Comparison of ENCODE assay signal across 33 cellular contexts in genomic region chr11:19853901-19854300, GRCh38.
DNase-seq lines count a peak whose midpoint lies in the region; TF ChIP-seq lines count a peak whose summit lies in the region.
"Had no signal": no experiment of that assay in that cellular context is flagged by ENCODE, and none has a peak within 500 bp of the region (broad histone marks: within the 10 kb centered on the region; RNA-seq: fewer than 3 reads in every experiment).

No MANE protein-coding gene starts in this region.

- DNase-seq in AG10803 (ENCODE audit: low read depth) (peak; percentile 71), M059J (ENCODE audit: low read depth) (peak; percentile 12), astrocyte of the hippocampus (ENCODE audit: low read depth, low spot score) (peak; percentile 29), nephron progenitor cell (no peak), mesenteric fat pad (ENCODE audit: low spot score) (no peak), EL (no peak), ACHN (no peak)
- no peak for DNase-seq in effector CD8-positive, alpha-beta T cell (lab: John Stamatoyannopoulos, UW)
- DNase-seq: activated CD4-positive, alpha-beta T cell treated with anti-CD3 and anti-CD28 coated beads, Interleukin-2, amount 10 ng/mL, durations not matched to agents 7 days and 5 days; activated effector memory CD4-positive, alpha-beta T cell treated with anti-CD3 and anti-CD28 coated beads, Interleukin-2, amount 50 U/mL, for 16 hours; activated T-cell treated with anti-CD3 and anti-CD28 coated beads, Interleukin-2, amount 50 U/mL, for 1 hour; BE2C; body of pancreas; dermis blood vessel endothelial cell; DMS153; esophagus squamous epithelium; HCEC 1CT; hypothalamus; Kasumi-1; left colon; NCI-H1417 treated with DMSO at 0.1 percent for 48 hours; NCI-H524 treated with DMSO at 0.1 percent for 48 hours; OCI-M1; posterior cingulate gyrus; right cardiac atrium; stimulated activated CD4-positive, alpha-beta T cell treated with anti-CD3 and anti-CD28 coated beads, Interleukin-2, amount 100 ng/mL, for 48 hours; stomach; T-cell had no signal

- peak overlapping the region; percentile 49 for H3K27ac Mint-ChIP-seq in nephron progenitor cell
- H3K27ac Mint-ChIP-seq: activated CD4-positive, alpha-beta T cell treated with anti-CD3 and anti-CD28 coated beads, Interleukin-2, amount 10 ng/mL, durations not matched to agents 7 days and 5 days; activated naive CD8-positive, alpha-beta T cell; T-cell; WTC11 had no signal

- no peak overlapping the region for H3K4me3 Mint-ChIP-seq in nephron progenitor cell
- H3K4me3 Mint-ChIP-seq: activated CD4-positive, alpha-beta T cell treated with anti-CD3 and anti-CD28 coated beads, Interleukin-2, amount 10 ng/mL, durations not matched to agents 7 days and 5 days; activated naive CD8-positive, alpha-beta T cell; central memory CD8-positive, alpha-beta T cell; T-cell; WTC11 had no signal

- H3K4me1 Mint-ChIP-seq in nephron progenitor cell, result peaks cover 27% of the 10 kb centered on the region
- H3K4me1 Mint-ChIP-seq: activated CD4-positive, alpha-beta T cell treated with anti-CD3 and anti-CD28 coated beads, Interleukin-2, amount 10 ng/mL, durations not matched to agents 7 days and 5 days; central memory CD8-positive, alpha-beta T cell; T-cell had no signal

- H3K4me3 ChIP-seq in AG10803 (ENCODE audit: low read length), result no peak overlapping the region
- H3K4me3 ChIP-seq: A549, body of pancreas, esophagus squamous epithelium, stomach, vagina had no signal

- TF ChIP-seq CTCF in AG10803 (conservative IDR thresholded peaks at IDR 0.05; ENCODE audit: low read length) (no peak), nephron progenitor cell (IDR thresholded peaks at IDR 0.05) (no peak)

- H3K27me3 Mint-ChIP-seq in nephron progenitor cell (ENCODE audit: low read depth, poor library complexity), result no peaks in the 10 kb centered on the region

- peaks cover 14% of the 10 kb centered on the region for H3K36me3 Mint-ChIP-seq in nephron progenitor cell (ENCODE audit: low read depth)
- H3K36me3 Mint-ChIP-seq: activated naive CD8-positive, alpha-beta T cell; T-cell had no signal

- H3K9me3 Mint-ChIP-seq in nephron progenitor cell, result peaks cover 14% of the 10 kb centered on the region
- H3K9me3 Mint-ChIP-seq: activated CD4-positive, alpha-beta T cell treated with anti-CD3 and anti-CD28 coated beads, Interleukin-2, amount 10 ng/mL, durations not matched to agents 7 days and 5 days; central memory CD8-positive, alpha-beta T cell had no signal

- in situ Hi-C loops in ACHN (cut with HindIII; ENCODE audit: low pct_ligation_motif_present, low pct_unique_long_range_greater_than_20kb, low sequenced_read_pairs), result no loop called here

Comparison
In these comparisons a context has a peak if more than half of its experiments do, and no peak if none do; other contexts are left out.
1. DNase-seq: peak in AG10803 (single experiment), M059J (single experiment) and astrocyte of the hippocampus (single experiment); none in nephron progenitor cell (single experiment), mesenteric fat pad (single experiment), EL (single experiment), ACHN (single experiment) and effector CD8-positive, alpha-beta T cell (single experiment).